ENCODE assay signal across 8 cellular contexts in the genomic region with DNA sequence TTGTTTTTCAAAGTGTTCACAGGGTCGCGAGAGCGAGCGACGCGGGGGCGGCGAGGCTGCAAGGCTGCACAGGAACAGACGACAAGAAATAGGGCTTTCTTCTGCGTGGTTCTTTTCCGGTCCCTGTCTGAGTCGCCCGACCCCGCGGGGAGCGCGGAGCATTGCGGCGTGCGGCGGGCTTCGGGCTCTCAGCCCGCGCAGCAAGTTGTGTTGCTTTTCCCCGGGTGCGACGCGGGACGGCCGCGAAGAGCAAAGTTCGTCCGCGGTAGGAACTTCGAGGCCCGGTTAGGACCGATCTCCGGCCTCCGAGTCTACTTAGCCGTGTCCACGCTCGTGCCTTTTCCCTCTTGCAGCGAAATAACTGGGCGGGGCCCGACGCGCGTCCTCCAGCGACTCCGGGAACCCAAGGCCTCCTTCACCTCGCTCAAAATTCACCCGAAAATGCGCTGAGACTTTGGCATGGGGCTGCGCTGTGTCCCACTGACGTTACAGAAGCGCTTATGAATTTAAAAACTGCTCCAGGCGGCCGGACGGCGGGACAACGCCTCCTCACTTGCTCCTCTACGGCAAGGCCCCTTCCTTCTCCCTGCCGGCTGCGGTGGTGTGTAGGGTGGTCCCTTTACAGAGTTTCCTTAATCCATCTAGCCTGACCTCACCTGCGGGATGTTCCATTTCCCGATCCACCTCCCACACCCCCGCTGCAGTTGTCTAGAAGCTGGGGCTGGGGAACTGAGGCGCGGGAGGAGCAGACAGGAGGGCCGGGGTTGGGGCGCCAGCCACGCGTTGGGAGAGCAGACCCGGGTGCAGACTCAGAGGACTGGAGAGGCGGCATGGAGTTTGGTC. TPM values are rescaled to one million over a fixed set of nuclear protein-coding genes. Genes with fewer than 3 reads are reported as not detected.
DNase-seq lines count a peak whose midpoint lies in the region; ATAC-seq and TF ChIP-seq lines count a peak whose summit lies in the region.

No MANE protein-coding gene starts in this region.

- peak in 5 of 10 experiments; percentile 13 to 43 (median 29) for DNase-seq in CD4-positive, alpha-beta T cell
- DNase-seq in activated B cell treated with CpG ODN at 0.5 μM for 24 hours: peak; percentile 53
- DNase-seq in effector CD8-positive, alpha-beta T cell (lab: John Stamatoyannopoulos, UW): peak; percentile 12
- DNase-seq in neuronal stem cell (ENCODE audit: low spot score): peak; percentile 23
- no peak for DNase-seq in amniotic stem cell (lab: John Stamatoyannopoulos, UW)
- DNase-seq in NCI-H1694 (lab: John Stamatoyannopoulos, UW): no peak
- DNase-seq in foreskin keratinocyte: no peak
- DNase-seq in KBM-7: no peak

- H2BK120ac ChIP-seq in neuronal stem cell (ENCODE audit: low read depth, low read length): peak overlapping the region; percentile 89

- peak overlapping the region; percentile 65 for H3K9ac ChIP-seq in neuronal stem cell (ENCODE audit: low read depth, low read length, poor library complexity)

- peaks cover 4% of the 10 kb centered on the region for H3K79me1 ChIP-seq in neuronal stem cell (ENCODE audit: low read depth, low read length)

- H3K4me1 ChIP-seq in neuronal stem cell (ENCODE audit: control insufficient read depth in 2 of 2, insufficient read depth in 1 of 2, low read depth in 1 of 2, low read length in 2 of 2) (peaks cover 18 to 20% of the 10 kb centered on the region in 2 donors), foreskin keratinocyte (peaks cover 6% of the 10 kb centered on the region)

- H2BK15ac ChIP-seq in neuronal stem cell (ENCODE audit: low read length): peak overlapping the region; percentile 88

- peaks cover 33% of the 10 kb centered on the region for H3K4me1 Mint-ChIP-seq in CD4-positive, alpha-beta T cell (ENCODE audit: low read depth)
- peaks cover 47% of the 10 kb centered on the region for H3K4me1 Mint-ChIP-seq in activated B cell treated with CpG ODN at 0.5 μM for 24 hours

- no peaks in the 10 kb centered on the region for H3K9me3 Mint-ChIP-seq in CD4-positive, alpha-beta T cell
- H3K9me3 Mint-ChIP-seq in activated B cell treated with CpG ODN at 0.5 μM for 24 hours: no peaks in the 10 kb centered on the region

- H3K27ac Mint-ChIP-seq in CD4-positive, alpha-beta T cell: peak overlapping the region; percentile 53
- peak overlapping the region; percentile 85 for H3K27ac Mint-ChIP-seq in activated B cell treated with CpG ODN at 0.5 μM for 24 hours

- ATAC-seq in CD4-positive, alpha-beta T cell (ENCODE audit: poor library complexity): no peak
- ATAC-seq in activated B cell treated with CpG ODN at 0.5 μM for 24 hours (ENCODE audit: low read depth) (no peak), foreskin keratinocyte (no peak)

- POLR2A ChIA-PET in CD4-positive, alpha-beta T cell (lab: Charles Lee): no interaction called here
- POLR2A ChIA-PET in activated B cell treated with CpG ODN at 0.5 μM for 24 hours (lab: Charles Lee): interaction anchor here (0.7 to 3.6 kb wide), 14 partner anchors 12 to 586 kb away, joined by 3 to 136 read pairs (median 6); no protein-coding TSS in a partner anchor

- H3K27me3 Mint-ChIP-seq in CD4-positive, alpha-beta T cell: peaks cover 48% of the 10 kb centered on the region
- H3K27me3 Mint-ChIP-seq in activated B cell treated with CpG ODN at 0.5 μM for 24 hours: peaks cover 7% of the 10 kb centered on the region

- H2BK12ac ChIP-seq in neuronal stem cell (ENCODE audit: low read length): peak overlapping the region; percentile 73

- H3K36me3 Mint-ChIP-seq in CD4-positive, alpha-beta T cell (ENCODE audit: low read depth): peaks cover 24% of the 10 kb centered on the region
- H3K36me3 Mint-ChIP-seq in activated B cell treated with CpG ODN at 0.5 μM for 24 hours (ENCODE audit: low read depth): peaks cover 28% of the 10 kb centered on the region

- peak overlapping the region; percentile 70 to 87 for H3K4me3 ChIP-seq in neuronal stem cell (ENCODE audit: low read length in 2 of 2)

- peaks cover 4 to 8% of the 10 kb centered on the region in 2 donors for H3K36me3 ChIP-seq in neuronal stem cell (replicated peaks in 1 of 2; ENCODE audit: control insufficient read depth in 2 of 2, insufficient read depth in 2 of 2, low read length in 2 of 2)

- intact Hi-C loops in CD4-positive, alpha-beta T cell (cut with DNase I, micrococcal nuclease): loop anchor here (5.0 to 10.0 kb wide), 5 partner anchors 304 to 933 kb away; no protein-coding TSS in a partner anchor
- intact Hi-C loops in activated B cell treated with CpG ODN at 0.5 μM for 24 hours (cut with micrococcal nuclease): loop anchor here (5.0 kb wide), 2 partner anchors 262 to 338 kb away; no protein-coding TSS in a partner anchor

- H3K14ac ChIP-seq in neuronal stem cell (ENCODE audit: low read length): peak overlapping the region; percentile 72

- CTCF ChIA-PET in CD4-positive, alpha-beta T cell (lab: Charles Lee): no interaction called here
- CTCF ChIA-PET in activated B cell treated with CpG ODN at 0.5 μM for 24 hours (lab: Charles Lee): interaction anchor here (1.5 kb wide), 1 partner anchor 582 kb away, joined by 5 read pairs; no protein-coding TSS in a partner anchor

- H3K27me3 ChIP-seq in CD4-positive, alpha-beta T cell (ENCODE audit: control insufficient read depth, insufficient read depth, low read length): peaks cover 53% of the 10 kb centered on the region
- peaks cover 7 to 27% (median 26%) of the 10 kb centered on the region in 3 experiments for H3K27me3 ChIP-seq in neuronal stem cell (ENCODE audit: control insufficient read depth in 3 of 3, insufficient read depth in 3 of 3, low read depth in 1 of 3, low read length in 3 of 3)
- peaks cover 24% of the 10 kb centered on the region for H3K27me3 ChIP-seq in foreskin keratinocyte

- H3K18ac ChIP-seq in neuronal stem cell (ENCODE audit: low read length): peak overlapping the region; percentile 94

- H2AFZ ChIP-seq in neuronal stem cell (ENCODE audit: low read length): peak overlapping the region; percentile 99

- peak overlapping the region; percentile 39 for H2BK5ac ChIP-seq in neuronal stem cell (ENCODE audit: low read length)

- peak overlapping the region; percentile 57 for H2AK5ac ChIP-seq in neuronal stem cell (ENCODE audit: low read depth, low read length)

- peak overlapping the region; percentile 92 for H3K4me3 Mint-ChIP-seq in CD4-positive, alpha-beta T cell
- H3K4me3 Mint-ChIP-seq in activated B cell treated with CpG ODN at 0.5 μM for 24 hours: peak overlapping the region; percentile 86

- peak overlapping the region; percentile 65 for H3K23ac ChIP-seq in neuronal stem cell (ENCODE audit: low read depth, low read length, poor library complexity)

- peak overlapping the region; percentile 93 for H3K4me2 ChIP-seq in neuronal stem cell (ENCODE audit: insufficient read depth, low read length, poor library complexity, severe bottlenecking)

- WGBS in neuronal stem cell (ENCODE audit: extremely low coverage in 2 of 2, insufficient read length in 2 of 2, insufficient replicate concordance in 1 of 2), 2 donors: no CpG with 5 or more reads among the region's 75 CpGs

- peak overlapping the region; percentile 48 for H3K4ac ChIP-seq in neuronal stem cell (ENCODE audit: low read length)

- TF ChIP-seq CTCF in CD4-positive, alpha-beta T cell (IDR thresholded peaks at IDR 0.05): no peak
- no peak for TF ChIP-seq CTCF in activated B cell treated with CpG ODN at 0.5 μM for 24 hours (IDR thresholded peaks at IDR 0.05)
- TF ChIP-seq CTCF in foreskin keratinocyte (conservative IDR thresholded peaks at IDR 0.05): no peak

- H3K9me3 ChIP-seq in CD4-positive, alpha-beta T cell (ENCODE audit: control insufficient read depth, low read length): no peaks in the 10 kb centered on the region
- H3K9me3 ChIP-seq in neuronal stem cell (replicated peaks in 1 of 2; ENCODE audit: control insufficient read depth in 2 of 2, insufficient read depth in 1 of 2, low read depth in 1 of 2, low read length in 2 of 2): peaks cover 0 to 7% of the 10 kb centered on the region in 2 donors

- H3K27ac ChIP-seq in CD4-positive, alpha-beta T cell (ENCODE audit: low read depth, low read length): no peak overlapping the region
- H3K27ac ChIP-seq in neuronal stem cell (replicated peaks; ENCODE audit: low read length): no peak overlapping the region
- H3K27ac ChIP-seq in foreskin keratinocyte: no peak overlapping the region

- no peak overlapping the region for H4K91ac ChIP-seq in neuronal stem cell (ENCODE audit: low read depth, low read length, poor library complexity)

- H4K8ac ChIP-seq in neuronal stem cell (ENCODE audit: low read depth, low read length): no peak overlapping the region

- in situ Hi-C loops in KBM-7 (cut with MboI; ENCODE audit: low pct_unique_long_range_greater_than_20kb, low sequenced_read_pairs): no loop called here

RNA-seq across cellular contexts. Expression of a gene that starts 1.5 kb away (rescaled TPM):
- total RNA-seq in CD4-positive, alpha-beta T cell: 10 to 100 TPM; 48.6 to 50.1 TPM
- total RNA-seq in activated B cell treated with CpG ODN at 0.5 μM for 24 hours: 205 and 221 TPM in 2 replicates
- 32.0 TPM for polyA plus RNA-seq in neuronal stem cell (2013, experiment 1 of 2)
- polyA plus RNA-seq in neuronal stem cell (2013, experiment 2 of 2): 32.1 TPM
- 2.7 and 2.9 TPM in 2 replicates for total RNA-seq in foreskin keratinocyte
- 1.2 and 1.5 TPM in 2 replicates for polyA plus RNA-seq in foreskin keratinocyte

Comparison
In these comparisons a context has a peak if more than half of its experiments do, and no peak if none do; other contexts are left out.
1. DNase-seq: peak in activated B cell treated with CpG ODN at 0.5 μM for 24 hours (single experiment), effector CD8-positive, alpha-beta T cell (single experiment) and neuronal stem cell (single experiment); none in amniotic stem cell (single experiment), NCI-H1694 (single experiment), foreskin keratinocyte (0 of 2) and KBM-7 (single experiment).
2. RNA of a gene that starts 1.5 kb away (total RNA-seq): 205 to 221 TPM in activated B cell treated with CpG ODN at 0.5 μM for 24 hours and 48.6 to 50.1 TPM in CD4-positive, alpha-beta T cell; 2.7 to 2.9 TPM in foreskin keratinocyte; every median in the first group is over 10 times any median in the second.